ENCODE assay signal across 19 cellular contexts in the genomic region with DNA sequence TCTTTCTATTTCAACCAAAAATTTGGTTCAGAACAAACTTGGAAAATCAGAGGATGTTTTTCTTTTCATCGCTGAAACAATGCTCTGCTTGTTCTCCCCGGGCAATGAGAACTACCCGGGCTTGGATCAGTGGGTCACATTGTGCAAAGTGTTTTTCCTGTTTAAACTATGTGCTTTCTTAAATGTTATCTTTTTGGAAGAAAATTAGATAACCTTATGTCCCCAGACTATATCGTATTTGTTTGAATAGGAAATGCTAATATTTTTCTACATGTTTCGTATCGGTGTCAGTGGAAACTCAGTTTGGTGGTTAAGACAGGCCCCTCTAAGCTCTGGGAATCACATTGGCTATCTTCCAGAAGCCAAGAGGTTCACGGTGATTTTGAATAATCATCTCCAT.
A peak's percentile ranks its signal among the peaks of the same experiment; 100 is the strongest.
DNase-seq lines count a peak whose midpoint lies in the region; ATAC-seq and TF ChIP-seq lines count a peak whose summit lies in the region.
"Had no signal": no experiment of that assay in that cellular context is flagged by ENCODE, and none has a peak within 500 bp of the region (broad histone marks: within the 10 kb centered on the region; RNA-seq: fewer than 3 reads in every experiment).

No MANE protein-coding gene starts in this region.

- peak overlapping the region; percentile 55 to 68 for H3K27ac ChIP-seq in right atrium auricular region
- peak overlapping the region; percentile 51 to 79 (median 65) for H3K27ac ChIP-seq in transverse colon
- H3K27ac ChIP-seq: BLaER1, HL-60, KMS-11 had no signal

- H3K36me3 Mint-ChIP-seq in chondrocyte (ENCODE audit: low read depth) (peaks cover 10% of the 10 kb centered on the region), osteocyte (ENCODE audit: unreplicated experiment) (peaks cover 5% of the 10 kb centered on the region), T-cell (no peaks in the 10 kb centered on the region)

- DNase-seq in chondrocyte (ENCODE audit: low spot score) (no peak), right atrium auricular region (ENCODE audit: low spot score) (no peak), osteocyte (ENCODE audit: extremely low spot score, unreplicated experiment) (no peak), transverse colon (no peak), T-cell (no peak), epidermal melanocyte (ENCODE audit: insufficient read length, low spot score) (no peak)
- DNase-seq: activated CD4-positive, alpha-beta T cell treated with anti-CD3 and anti-CD28 coated beads for 4 hours; activated CD8-positive, alpha-beta memory T cell treated with anti-CD3 and anti-CD28 coated beads, Interleukin-2, amount 50 U/mL, for 4 hours; activated naive CD4-positive, alpha-beta T cell; effector CD8-positive, alpha-beta T cell; NCI-H1417 treated with DMSO at 0.1 percent for 48 hours; occipital lobe; SIG-M5; stimulated activated CD4-positive, alpha-beta T cell treated with anti-CD3 and anti-CD28 coated beads, Interleukin-12 subunit alpha, Interleukin-12 subunit beta, amount 100 ng/mL, for 4 hours; T1000 had no signal

- TF ChIP-seq EP300 in transverse colon (IDR thresholded peaks at IDR 0.05; ENCODE audit: low read depth), result no peak

- in situ Hi-C loops in transverse colon (cut with MboI; ENCODE audit: low pct_ligation_motif_present in 1 of 4, low pct_unique_long_range_greater_than_20kb in 1 of 4, low sequenced_read_pairs in 3 of 4), result loop anchor here in 3 of 4 donors (10.0 to 25.0 kb wide), 4 partner anchors 170 to 570 kb away; no protein-coding TSS in a partner anchor

- no peak overlapping the region for H3K4me3 Mint-ChIP-seq in chondrocyte (ENCODE audit: unreplicated experiment)
- no peak overlapping the region for H3K4me3 Mint-ChIP-seq in osteocyte (ENCODE audit: unreplicated experiment)
- no peak overlapping the region for H3K4me3 Mint-ChIP-seq in T-cell

- POLR2A ChIA-PET in T-cell (lab: Charles Lee), result interaction anchor here in 1 of 2 donors (0.6 kb wide), 1 partner anchor 1391 kb away, joined by 3 read pairs; no protein-coding TSS in a partner anchor

- no peak for ATAC-seq in T-cell (replicated peaks in 1 of 4)
- ATAC-seq in GM18861 (IDR thresholded peaks at IDR 0.05; ENCODE audit: unreplicated experiment), result no peak

- H3K4me3 ChIP-seq in right atrium auricular region, result no peak overlapping the region
- H3K4me3 ChIP-seq in transverse colon, result no peak overlapping the region
- H3K4me3 ChIP-seq: BLaER1 had no signal

- intact Hi-C loops in transverse colon (cut with DNase I; ENCODE audit: low total_unique reads), result no loop called here

- H3K4me1 Mint-ChIP-seq in chondrocyte (ENCODE audit: low read depth) (peaks cover 65% of the 10 kb centered on the region), osteocyte (ENCODE audit: unreplicated experiment) (peaks cover 63% of the 10 kb centered on the region), T-cell (no peaks in the 10 kb centered on the region)

- WGBS in transverse colon (ENCODE audit: low coverage in 1 of 2), 2 donors, result 60 to 62% methylated on average over 7 of the region's 7 CpGs

- H3K9me3 Mint-ChIP-seq in chondrocyte (ENCODE audit: low read depth) (peaks cover 11% of the 10 kb centered on the region), osteocyte (ENCODE audit: unreplicated experiment) (peaks cover 10% of the 10 kb centered on the region), T-cell (no peaks in the 10 kb centered on the region)

- CTCF ChIA-PET in T-cell (lab: Charles Lee), result interaction anchor here in 1 of 2 donors (0.7 kb wide), 1 partner anchor 827 kb away, joined by 3 read pairs; no protein-coding TSS in a partner anchor

- H3K4me1 ChIP-seq in right atrium auricular region, result peaks cover 0 to 13% of the 10 kb centered on the region in 2 donors
- H3K4me1 ChIP-seq in transverse colon, result peaks cover 0 to 21% (median 9%) of the 10 kb centered on the region in 4 donors
- H3K4me1 ChIP-seq: BLaER1 had no signal

- H3K27me3 ChIP-seq in right atrium auricular region (no peaks in the 10 kb centered on the region), transverse colon (no peaks in the 10 kb centered on the region)
- H3K27me3 ChIP-seq: BLaER1 had no signal

- TF ChIP-seq CTCF in chondrocyte (IDR thresholded peaks at IDR 0.05) (no peak), right atrium auricular region (IDR thresholded peaks at IDR 0.05) (no peak), osteocyte (IDR thresholded peaks at IDR 0.05) (no peak), transverse colon (IDR thresholded peaks at IDR 0.05) (no peak)

- no peak for TF ChIP-seq POLR2A in transverse colon (IDR thresholded peaks at IDR 0.05)

- peak overlapping the region; percentile 91 for H3K27ac Mint-ChIP-seq in chondrocyte (ENCODE audit: unreplicated experiment)
- peak overlapping the region; percentile 90 for H3K27ac Mint-ChIP-seq in osteocyte (ENCODE audit: unreplicated experiment)
- no peak overlapping the region for H3K27ac Mint-ChIP-seq in T-cell

- no peaks in the 10 kb centered on the region for H3K36me3 ChIP-seq in right atrium auricular region
- no peaks in the 10 kb centered on the region for H3K36me3 ChIP-seq in transverse colon
- H3K36me3 ChIP-seq: BLaER1 had no signal

- no peaks in the 10 kb centered on the region for H3K9me3 ChIP-seq in right atrium auricular region
- no peaks in the 10 kb centered on the region for H3K9me3 ChIP-seq in transverse colon
- H3K9me3 ChIP-seq: BLaER1 had no signal

- H3K27me3 Mint-ChIP-seq in chondrocyte (ENCODE audit: low read depth) (no peaks in the 10 kb centered on the region), osteocyte (ENCODE audit: unreplicated experiment) (no peaks in the 10 kb centered on the region), T-cell (peaks cover 9 to 28% of the 10 kb centered on the region in 2 donors)

Comparison
In these comparisons a context has a peak if more than half of its experiments do, and no peak if none do; other contexts are left out.
1. H3K27ac Mint-ChIP-seq: peak in chondrocyte (single experiment) and osteocyte (single experiment); none in T-cell (0 of 2).